6 cellular contexts compared by ENCODE assay signal in genomic region chr1:240847330-240847729, GRCh38.
"Had no signal": no experiment of that assay in that cellular context is flagged by ENCODE, and none has a peak within 500 bp of the region (broad histone marks: within the 10 kb centered on the region; RNA-seq: fewer than 3 reads in every experiment).

No MANE protein-coding gene starts in this region.

- DNase-seq: IMR-90, KBM-7, KG1 had no signal

- H3K4me3 ChIP-seq: K562 had no signal

- H3K27ac ChIP-seq: HL-60 had no signal

- ATAC-seq: HepG2, K562 had no signal
